1 cellular context compared by ENCODE assay signal in genomic region chr13:95180513-95181245, GRCh38.
TF ChIP-seq lines count a peak whose summit lies in the region.

No MANE protein-coding gene starts in this region.

TF ChIP-seq in HepG2, 621 proteins besides CTCF, POLR2A, EP300 and RAD21 (continued from another document):
- TF ChIP-seq, protein P1, sequence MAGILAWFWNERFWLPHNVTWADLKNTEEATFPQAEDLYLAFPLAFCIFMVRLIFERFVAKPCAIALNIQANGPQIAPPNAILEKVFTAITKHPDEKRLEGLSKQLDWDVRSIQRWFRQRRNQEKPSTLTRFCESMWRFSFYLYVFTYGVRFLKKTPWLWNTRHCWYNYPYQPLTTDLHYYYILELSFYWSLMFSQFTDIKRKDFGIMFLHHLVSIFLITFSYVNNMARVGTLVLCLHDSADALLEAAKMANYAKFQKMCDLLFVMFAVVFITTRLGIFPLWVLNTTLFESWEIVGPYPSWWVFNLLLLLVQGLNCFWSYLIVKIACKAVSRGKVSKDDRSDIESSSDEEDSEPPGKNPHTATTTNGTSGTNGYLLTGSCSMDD (CRISPR knock-in tag; IDR thresholded peaks at IDR 0.05) = no peak
- no peak for TF ChIP-seq PBX2 (CRISPR knock-in tag; IDR thresholded peaks at IDR 0.05)
- TF ChIP-seq ZNF839 (CRISPR knock-in tag; IDR thresholded peaks at IDR 0.05; ENCODE audit: borderline replicate concordance) = no peak
- no peak for TF ChIP-seq SOX13 (IDR thresholded peaks at IDR 0.05)
- peak in 1 of 2 experiments; percentile 70; a peak in 2 of 4 replicates for TF ChIP-seq SOX13 (CRISPR knock-in tag; conservative IDR thresholded peaks at IDR 0.05 in 1 of 2, IDR thresholded peaks at IDR 0.05 in 1 of 2)
- peak; percentile 40; the same call in 1 of the 2 replicates for TF ChIP-seq MAFF (IDR thresholded peaks at IDR 0.05; ENCODE audit: low read depth, low read length)
- no peak for TF ChIP-seq HES4 (CRISPR knock-in tag; IDR thresholded peaks at IDR 0.05; ENCODE audit: borderline replicate concordance)
